18 cellular contexts compared by ENCODE assay signal in genomic region chr10:9877978-9878377, GRCh38.
DNase-seq lines count a peak whose midpoint lies in the region; ATAC-seq and TF ChIP-seq lines count a peak whose summit lies in the region.
"Had no signal": no experiment of that assay in that cellular context is flagged by ENCODE, and none has a peak within 500 bp of the region (broad histone marks: within the 10 kb centered on the region; RNA-seq: fewer than 3 reads in every experiment).

No MANE protein-coding gene starts in this region.

- TF ChIP-seq POLR2A in testis (IDR thresholded peaks at IDR 0.05): no peak

- CTCF ChIA-PET in WTC11 (lab: Charles Lee): no interaction called here

- H3K36me3 Mint-ChIP-seq in WTC11: peaks cover 5% of the 10 kb centered on the region
- H3K36me3 Mint-ChIP-seq: CD4-positive, CD25-positive, alpha-beta regulatory T cell; IgD-negative memory B cell had no signal

- H3K36me3 ChIP-seq in testis (ENCODE audit: low read depth, missing control alignments) (no peaks in the 10 kb centered on the region), heart right ventricle (no peaks in the 10 kb centered on the region)
- H3K36me3 ChIP-seq: BLaER1 treated with 17β-estradiol and CSF1 and Interleukin-3, amounts not matched to agents 10 nM and 100 nM had no signal

- no peaks in the 10 kb centered on the region for H3K27me3 ChIP-seq in testis
- H3K27me3 ChIP-seq in heart right ventricle: no peaks in the 10 kb centered on the region
- H3K27me3 ChIP-seq: BLaER1 treated with 17β-estradiol and CSF1 and Interleukin-3, amounts not matched to agents 10 nM and 100 nM had no signal

- no peak overlapping the region for H3K27ac Mint-ChIP-seq in WTC11
- H3K27ac Mint-ChIP-seq: B cell; CD4-positive, CD25-positive, alpha-beta regulatory T cell; IgD-negative memory B cell had no signal

- H3K4me3 Mint-ChIP-seq in WTC11: no peak overlapping the region
- H3K4me3 Mint-ChIP-seq: B cell; CD4-positive, CD25-positive, alpha-beta regulatory T cell; IgD-negative memory B cell had no signal

- DNase-seq in A172 (ENCODE audit: low spot score): peak; percentile 11
- peak; percentile 85 for DNase-seq in HT1080 (ENCODE audit: low read depth)
- DNase-seq in SK-MEL-5 (ENCODE audit: low read depth, low spot score): peak; percentile 16
- DNase-seq in testis: peak; percentile 68
- no peak for DNase-seq in activated gamma-delta T cell treated with Interleukin-2 at 50 U/mL for 16 hours
- DNase-seq in heart right ventricle: no peak
- DNase-seq in WTC11 (ENCODE audit: low spot score): no peak
- DNase-seq: 8988T; Caco-2; CD4-positive, CD25-positive, alpha-beta regulatory T cell; GDM1; GOT3; H7 had no signal

- no peaks in the 10 kb centered on the region for H3K4me1 Mint-ChIP-seq in WTC11
- H3K4me1 Mint-ChIP-seq: B cell; CD4-positive, CD25-positive, alpha-beta regulatory T cell; IgD-negative memory B cell had no signal

- no peaks in the 10 kb centered on the region for H3K27me3 Mint-ChIP-seq in WTC11 (ENCODE audit: low read depth)
- H3K27me3 Mint-ChIP-seq: B cell; CD4-positive, CD25-positive, alpha-beta regulatory T cell; IgD-negative memory B cell had no signal

- 69 to 76% methylated on average over 12 of the region's 12 CpGs for WGBS in testis, 2 donors
- WGBS in heart right ventricle, 2 donors: 93 to 95% methylated on average over 12 of the region's 12 CpGs

- POLR2A ChIA-PET in WTC11 (lab: Charles Lee): interaction anchor here (0.6 kb wide), 1 partner anchor 8 kb away, joined by 3 read pairs; no protein-coding TSS in a partner anchor

- H3K27ac ChIP-seq in testis: no peak overlapping the region
- no peak overlapping the region for H3K27ac ChIP-seq in heart right ventricle
- H3K27ac ChIP-seq: BLaER1 treated with 17β-estradiol and CSF1 and Interleukin-3, amounts not matched to agents 10 nM and 100 nM had no signal

- no peaks in the 10 kb centered on the region for H3K4me1 ChIP-seq in testis
- no peaks in the 10 kb centered on the region for H3K4me1 ChIP-seq in heart right ventricle
- H3K4me1 ChIP-seq: BLaER1 treated with 17β-estradiol and CSF1 and Interleukin-3, amounts not matched to agents 10 nM and 100 nM; Caco-2 had no signal

- in situ Hi-C loops in SK-MEL-5 (cut with HindIII; ENCODE audit: low pct_unique_long_range_greater_than_20kb, low sequenced_read_pairs): no loop called here

- no peak for TF ChIP-seq CTCF in testis (IDR thresholded peaks at IDR 0.05)
- no peak for TF ChIP-seq CTCF in heart right ventricle (IDR thresholded peaks at IDR 0.05)
- no peak for TF ChIP-seq CTCF in WTC11 (IDR thresholded peaks at IDR 0.05)

- ATAC-seq in heart right ventricle (no peak), WTC11 (no peak)
- ATAC-seq: HCT116, HepG2 had no signal

- H3K4me3 ChIP-seq in testis (peak overlapping the region; percentile 16 to 51), heart right ventricle (no peak overlapping the region)
- H3K4me3 ChIP-seq: BLaER1 treated with 17β-estradiol and CSF1 and Interleukin-3, amounts not matched to agents 10 nM and 100 nM had no signal

- H3K9me3 Mint-ChIP-seq in WTC11: peaks cover 10% of the 10 kb centered on the region

- intact Hi-C loops in testis (cut with DNase I; ENCODE audit: low total_unique reads): no loop called here
- intact Hi-C loops in heart right ventricle (cut with DNase I): loop anchor here in 1 of 10 donors (10.0 kb wide), 1 partner anchor 47 kb away; no protein-coding TSS in a partner anchor

- H3K9me3 ChIP-seq in testis: no peaks in the 10 kb centered on the region
- peaks cover 0 to 36% (median 5%) of the 10 kb centered on the region in 11 donors for H3K9me3 ChIP-seq in heart right ventricle

TF ChIP-seq in WTC11, 78 proteins besides CTCF, POLR2A, EP300 and RAD21:
- TF ChIP-seq SOX15 (CRISPR knock-in tag; IDR thresholded peaks at IDR 0.05) (no peak), NFATC4 (CRISPR knock-in tag; IDR thresholded peaks at IDR 0.05) (no peak), SP1 (CRISPR knock-in tag; conservative IDR thresholded peaks at IDR 0.05) (no peak), GRHL2 (CRISPR knock-in tag; IDR thresholded peaks at IDR 0.05; ENCODE audit: insufficient replicate concordance, severe bottlenecking) (no peak), MAX (CRISPR knock-in tag; IDR thresholded peaks at IDR 0.05) (no peak), JAZF1 (CRISPR knock-in tag; IDR thresholded peaks at IDR 0.05) (no peak), TEAD1 (CRISPR knock-in tag; IDR thresholded peaks at IDR 0.05) (no peak), ESRRA (CRISPR knock-in tag; IDR thresholded peaks at IDR 0.05; ENCODE audit: borderline replicate concordance) (no peak)
TF ChIP-seq in WTC11: peak in this region for 0.

Comparison
In these comparisons a context has a peak if more than half of its experiments do, and no peak if none do; other contexts are left out.
1. DNase-seq: peak in A172 (single experiment), HT1080 (single experiment), SK-MEL-5 (single experiment) and testis (single experiment); none in activated gamma-delta T cell treated with Interleukin-2 at 50 U/mL for 16 hours (single experiment), heart right ventricle (0 of 2) and WTC11 (single experiment).
2. H3K4me3 ChIP-seq: peak in testis (2 of 2); none in heart right ventricle (0 of 10).